9 cellular contexts compared by ENCODE assay signal in the genomic region with DNA sequence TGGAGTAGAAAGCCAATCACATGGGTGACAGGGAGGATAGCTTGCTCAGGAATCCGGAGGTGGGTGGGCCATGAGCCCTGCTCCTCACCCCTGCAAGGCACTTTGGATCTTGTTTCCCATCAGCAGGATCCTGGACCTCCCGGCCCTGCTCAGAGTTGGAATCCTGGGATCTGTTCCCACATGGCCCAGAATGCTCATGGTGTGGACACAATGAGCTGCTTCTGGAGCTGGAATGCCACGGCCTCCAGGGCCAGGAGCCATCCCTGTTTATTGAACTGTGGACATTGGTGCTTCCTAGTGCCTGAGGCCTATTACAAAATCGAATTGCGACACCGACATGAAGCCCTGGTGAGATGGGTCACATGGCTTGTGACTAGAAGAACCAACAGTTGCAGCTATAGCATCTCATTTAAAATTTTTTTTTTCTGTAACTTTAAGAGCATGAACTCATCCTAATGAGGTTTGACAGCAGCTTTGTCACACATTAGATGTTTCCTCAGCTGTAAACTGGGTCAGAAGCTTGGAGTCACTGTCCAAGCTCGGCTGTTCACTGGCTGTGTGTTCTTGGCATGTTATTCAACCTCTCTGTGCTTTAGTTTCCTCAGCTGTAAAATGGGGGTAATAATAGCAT. TPM values are rescaled to one million over a fixed set of nuclear protein-coding genes. Genes with fewer than 3 reads are reported as not detected.
DNase-seq lines count a peak whose midpoint lies in the region; ATAC-seq lines count a peak whose summit lies in the region.
"Had no signal": no experiment of that assay in that cellular context is flagged by ENCODE, and none has a peak within 500 bp of the region (broad histone marks: within the 10 kb centered on the region; RNA-seq: fewer than 3 reads in every experiment).

No MANE protein-coding gene starts in this region.

- ATAC-seq in sciatic nerve (peak; percentile 84), GM18520 (IDR thresholded peaks at IDR 0.05; ENCODE audit: unreplicated experiment) (no peak)

- DNase-seq in GM04503 (ENCODE audit: low read depth) (peak; percentile 73), SIG-M5 treated with dmso at 0.1 percent for 504 hours (lab: John Stamatoyannopoulos, UW; ENCODE audit: unreplicated experiment) (peak; percentile 81), glomerular visceral epithelial cell (ENCODE audit: extremely low spot score) (peak; percentile 20), sciatic nerve (ENCODE audit: low spot score) (no peak), NCI-H128 (lab: John Stamatoyannopoulos, UW; ENCODE audit: unreplicated experiment) (no peak)
- no peak for DNase-seq in activated CD4-positive, alpha-beta T cell treated with anti-CD3 and anti-CD28 coated beads for 4 hours
- DNase-seq in activated T-cell treated with anti-CD3 and anti-CD28 coated beads, Interleukin-2, amount 50 U/mL, for 48 hours: no peak
- DNase-seq: activated naive CD4-positive, alpha-beta T cell treated with anti-CD3 and anti-CD28 coated beads, Interleukin-2, amount 10 ng/mL, durations not matched to agents 7 days and 5 days had no signal

- intact Hi-C loops in sciatic nerve (cut with DNase I): no loop called here

RNA-seq across cellular contexts. Expression of gene GOLT1A, which starts 40.4 kb away (rescaled TPM):
- total RNA-seq in sciatic nerve: 0.40 TPM

RNA-seq across cellular contexts. Expression of gene KISS1, which starts 57.9 kb away (rescaled TPM):
- not detected for total RNA-seq in sciatic nerve

Comparison
In these comparisons a context has a peak if more than half of its experiments do, and no peak if none do; other contexts are left out.
1. DNase-seq: peak in GM04503 (single experiment), SIG-M5 treated with dmso at 0.1 percent for 504 hours (single experiment) and glomerular visceral epithelial cell (single experiment); none in sciatic nerve (single experiment), activated CD4-positive, alpha-beta T cell treated with anti-CD3 and anti-CD28 coated beads for 4 hours (0 of 2), NCI-H128 (single experiment) and activated T-cell treated with anti-CD3 and anti-CD28 coated beads, Interleukin-2, amount 50 U/mL, for 48 hours (0 of 2).